ENCODE assay signal across 8 cellular contexts in genomic region chr11:83193315-83194283, GRCh38. TPM values are rescaled to one million over a fixed set of nuclear protein-coding genes. Genes with fewer than 3 reads are reported as not detected.
A peak's percentile ranks its signal among the peaks of the same experiment; 100 is the strongest.
DNase-seq lines count a peak whose midpoint lies in the region; ATAC-seq and TF ChIP-seq lines count a peak whose summit lies in the region.

Gene ANKRD42 (plus strand): TSS chr11:83193712. CDS start chr11:83194671, 959 bp downstream.

- CTCF ChIA-PET in activated CD4-positive, alpha-beta memory T cell treated with anti-CD3 and anti-CD28 coated beads, Interleukin-2, amount 10 ng/mL, durations not matched to agents 7 days and 5 days (lab: Charles Lee), result interaction anchor here (1.0 kb wide), 2 partner anchors 31 to 100 kb away, joined by 3 to 4 read pairs; no protein-coding TSS in a partner anchor

- peaks cover 22% of the 10 kb centered on the region for H3K36me3 Mint-ChIP-seq in activated CD4-positive, alpha-beta memory T cell treated with anti-CD3 and anti-CD28 coated beads, Interleukin-2, amount 10 ng/mL, durations not matched to agents 7 days and 5 days (ENCODE audit: low read depth)

- H3K9me3 Mint-ChIP-seq in activated CD4-positive, alpha-beta memory T cell treated with anti-CD3 and anti-CD28 coated beads, Interleukin-2, amount 10 ng/mL, durations not matched to agents 7 days and 5 days, result no peaks in the 10 kb centered on the region

- peak within 1 kb of the TSS; percentile 91 for H3K4me3 Mint-ChIP-seq in activated CD4-positive, alpha-beta memory T cell treated with anti-CD3 and anti-CD28 coated beads, Interleukin-2, amount 10 ng/mL, durations not matched to agents 7 days and 5 days

- H3K27me3 ChIP-seq in ectodermal cell (ENCODE audit: control insufficient read depth, insufficient read depth, low read length, poor library complexity, severe bottlenecking), result peaks cover 16% of the 10 kb centered on the region
- no peaks in the 10 kb centered on the region for H3K27me3 ChIP-seq in lower lobe of right lung (ENCODE audit: low read depth)

- H3K4me3 ChIP-seq in ectodermal cell (ENCODE audit: insufficient read depth, low read depth, low read length), result peak within 1 kb of the TSS; percentile 73
- peak within 1 kb of the TSS; percentile 85 for H3K4me3 ChIP-seq in lower lobe of right lung

- peak within 1 kb of the TSS; percentile 79 for H3K27ac Mint-ChIP-seq in activated CD4-positive, alpha-beta memory T cell treated with anti-CD3 and anti-CD28 coated beads, Interleukin-2, amount 10 ng/mL, durations not matched to agents 7 days and 5 days

- no peak for TF ChIP-seq CTCF in lower lobe of right lung (IDR thresholded peaks at IDR 0.05)

- H3K9me3 ChIP-seq in ectodermal cell (ENCODE audit: control insufficient read depth, low read length) (no peaks in the 10 kb centered on the region), lower lobe of right lung (no peaks in the 10 kb centered on the region)

- H3K36me3 ChIP-seq in ectodermal cell (ENCODE audit: control insufficient read depth, insufficient read depth, low read length), result peaks cover 5% of the 10 kb centered on the region
- H3K36me3 ChIP-seq in lower lobe of right lung, result peaks cover 34% of the 10 kb centered on the region

- ATAC-seq in GM19397 (IDR thresholded peaks at IDR 0.05; ENCODE audit: unreplicated experiment) (peak; percentile 94), HG03571 (IDR thresholded peaks at IDR 0.05; ENCODE audit: unreplicated experiment) (peak; percentile 89), lower lobe of right lung (peak; percentile 96 to 98)

- intact Hi-C loops in lower lobe of right lung (cut with DNase I), result loop anchor here (10.0 kb wide), 1 partner anchor 289 kb away; the partner anchor contains the start of genes DDIAS and PRCP

- POLR2A ChIA-PET in activated CD4-positive, alpha-beta memory T cell treated with anti-CD3 and anti-CD28 coated beads, Interleukin-2, amount 10 ng/mL, durations not matched to agents 7 days and 5 days (lab: Charles Lee), result interaction anchor here (0.7 to 2.7 kb wide), 9 partner anchors 14 to 291 kb away, joined by 3 to 20 read pairs (median 5); partner anchors contain the start of genes CCDC90B, PCF11 and RAB30

- H3K4me1 Mint-ChIP-seq in activated CD4-positive, alpha-beta memory T cell treated with anti-CD3 and anti-CD28 coated beads, Interleukin-2, amount 10 ng/mL, durations not matched to agents 7 days and 5 days, result peaks cover 26% of the 10 kb centered on the region

- H3K4me1 ChIP-seq in ectodermal cell (ENCODE audit: control insufficient read depth, insufficient read depth, low read length) (peaks cover 6% of the 10 kb centered on the region), lower lobe of right lung (peaks cover 33% of the 10 kb centered on the region)

- WGBS in ectodermal cell, 2 experiments, result 0% methylated on average over 67 of the region's 67 CpGs

- peak; percentile 98 for DNase-seq in CD1c-positive myeloid dendritic cell (ENCODE audit: extremely low spot score)
- DNase-seq in NCI-H82 (lab: John Stamatoyannopoulos, UW), result peak; percentile 95
- DNase-seq in activated CD4-positive, alpha-beta memory T cell treated with anti-CD3 and anti-CD28 coated beads, Interleukin-2, amount 10 ng/mL, durations not matched to agents 7 days and 5 days, result peak; percentile 88
- peak; percentile 95 for DNase-seq in lower lobe of right lung
- DNase-seq in stimulated activated CD4-positive, alpha-beta T cell treated with anti-CD3 and anti-CD28 coated beads, TNF-alpha, amount 100 ng/mL, for 24 hours (ENCODE audit: low read depth in 3 of 3), result peak; percentile 74 to 83 (median 81)

- H3K27me3 Mint-ChIP-seq in activated CD4-positive, alpha-beta memory T cell treated with anti-CD3 and anti-CD28 coated beads, Interleukin-2, amount 10 ng/mL, durations not matched to agents 7 days and 5 days, result no peaks in the 10 kb centered on the region

- peak within 1 kb of the TSS; percentile 40 for H3K27ac ChIP-seq in ectodermal cell (ENCODE audit: insufficient read depth, low read depth, low read length, poor library complexity, severe bottlenecking)
- peak within 1 kb of the TSS; percentile 94 for H3K27ac ChIP-seq in lower lobe of right lung

RNA-seq across cellular contexts. Expression of gene ANKRD42, which starts in this region (rescaled TPM):
- 1 to 10 TPM; 1.7 TPM for total RNA-seq in activated CD4-positive, alpha-beta memory T cell treated with anti-CD3 and anti-CD28 coated beads, Interleukin-2, amount 10 ng/mL, durations not matched to agents 7 days and 5 days
- 6.1 TPM for polyA plus RNA-seq in ectodermal cell (2013, experiment 1 of 4)
- polyA plus RNA-seq in ectodermal cell (2013, experiment 2 of 4), result 6.5 TPM
- 4.1 TPM for polyA plus RNA-seq in ectodermal cell (2013, experiment 3 of 4)
- polyA plus RNA-seq in ectodermal cell (2013, experiment 4 of 4), result 5.5 TPM
- total RNA-seq in lower lobe of right lung, result 15.9 TPM

Comparison
In these comparisons a context has a peak if more than half of its experiments do, and no peak if none do; other contexts are left out.
1. Peak in every context shown above with its lines: DNase-seq, ATAC-seq, H3K4me3 ChIP-seq and H3K27ac ChIP-seq.